ENCODE assay signal across 24 cellular contexts in the genomic region with DNA sequence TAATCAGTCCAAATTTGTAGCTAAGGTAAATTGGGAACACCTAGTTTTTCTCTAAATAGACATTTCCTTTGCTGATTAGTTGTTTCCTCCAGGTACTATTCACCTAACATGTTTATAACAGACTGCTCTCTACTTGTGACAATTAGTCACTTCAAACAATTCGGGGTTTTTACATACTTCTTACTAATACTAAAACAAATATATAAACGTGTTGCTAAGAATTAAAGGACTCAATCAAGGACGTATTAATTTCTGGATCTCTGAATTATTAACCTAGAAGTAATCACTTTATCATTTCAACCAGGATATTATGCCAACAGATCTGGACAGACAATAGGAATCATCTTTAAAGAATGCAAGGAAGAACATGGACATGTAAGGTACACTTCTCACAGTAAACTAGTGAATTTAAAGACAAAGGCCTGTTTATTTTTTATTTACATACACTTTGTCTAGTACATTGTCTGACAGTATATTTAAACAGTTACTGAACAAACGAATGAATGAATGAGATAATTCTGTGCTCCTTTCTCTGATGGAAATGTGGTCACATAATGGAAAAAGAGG. TPM values are rescaled to one million over a fixed set of nuclear protein-coding genes. Genes with fewer than 3 reads are reported as not detected.
DNase-seq lines count a peak whose midpoint lies in the region; ATAC-seq, FAIRE-seq and TF ChIP-seq lines count a peak whose summit lies in the region.
"Had no signal": no experiment of that assay in that cellular context is flagged by ENCODE, and none has a peak within 500 bp of the region (broad histone marks: within the 10 kb centered on the region; RNA-seq: fewer than 3 reads in every experiment).

No MANE protein-coding gene starts in this region.

- no peaks in the 10 kb centered on the region for H3K9me2 ChIP-seq in HCT116 (ENCODE audit: insufficient read depth)

- RAD21 ChIA-PET in HCT116 (lab: Charles Lee; ENCODE audit: low non-redundant PET in 1 of 2, low total read pairs in 2 of 2, uncharacterized antibody in 2 of 2, unreplicated experiment in 2 of 2), result no interaction called here

- no peak for TF ChIP-seq EP300 in A549 (IDR thresholded peaks at IDR 0.05)

- BruUV-seq in HCT116 (replicated peaks; lab: Mats Ljungman, UMichigan), result no TSS peak

- H3K27ac ChIP-seq in A549 (no peak overlapping the region; a peak in 1 of 6 replicates), HCT116 (ENCODE audit: low read depth, low read length) (no peak overlapping the region), kidney (ENCODE audit: low read depth in 2 of 2, low read length in 2 of 2) (no peak overlapping the region)
- H3K27ac ChIP-seq in naive thymus-derived CD4-positive, alpha-beta T cell (ENCODE audit: low read depth, low read length), result peak overlapping the region; percentile 10
- H3K27ac ChIP-seq: HL-60, spleen, upper lobe of left lung, WERI-Rb-1 had no signal

- TF ChIP-seq CTCF in A549 (IDR thresholded peaks at IDR 0.05), result no peak
- TF ChIP-seq CTCF in HCT116 (IDR thresholded peaks at IDR 0.05 in 2 of 3, conservative IDR thresholded peaks at IDR 0.05 in 1 of 3; ENCODE audit: borderline replicate concordance in 1 of 3, insufficient read depth in 1 of 3, low read depth in 2 of 3, low read length in 2 of 3), result no peak
- TF ChIP-seq CTCF in epithelial cell of esophagus (IDR thresholded peaks at IDR 0.05; ENCODE audit: insufficient read depth, low read depth, low read length, missing control alignments), result no peak
- no peak for TF ChIP-seq CTCF in kidney (IDR thresholded peaks at IDR 0.05; ENCODE audit: borderline replicate concordance, extremely low read depth, insufficient read depth)

- POLR2A ChIA-PET in A549 (lab: Yijun Ruan, JAX), result no interaction called here
- POLR2A ChIA-PET in HCT116 (lab: Charles Lee), result no interaction called here
- POLR2A ChIA-PET in naive thymus-derived CD4-positive, alpha-beta T cell (lab: Charles Lee), result interaction anchor here (1.1 kb wide), 1 partner anchor 22 kb away, joined by 5 read pairs; the partner anchor contains the start of gene PJA2

- H3K4me2 ChIP-seq in A549, result peak overlapping the region; percentile 50
- peak overlapping the region; percentile 63; the same call in 1 of the 2 replicates for H3K4me2 ChIP-seq in HCT116 (ENCODE audit: low read length)

- H3K4me3 ChIP-seq in A549 (no peak overlapping the region), HCT116 (replicated peaks in 1 of 2; ENCODE audit: low read depth in 1 of 2, low read length in 2 of 2) (no peak overlapping the region), epithelial cell of esophagus (ENCODE audit: low read length) (no peak overlapping the region), kidney (ENCODE audit: low read length in 2 of 2) (no peak overlapping the region)
- no peak overlapping the region for H3K4me3 ChIP-seq in naive thymus-derived CD4-positive, alpha-beta T cell (ENCODE audit: low read length)
- H3K4me3 ChIP-seq: spleen, upper lobe of left lung had no signal

- no peaks in the 10 kb centered on the region for H3K27me3 ChIP-seq in HCT116 (ENCODE audit: insufficient read depth, low read length)
- no peaks in the 10 kb centered on the region for H3K27me3 ChIP-seq in naive thymus-derived CD4-positive, alpha-beta T cell (ENCODE audit: control insufficient read depth in 2 of 2, insufficient read depth in 2 of 2, low read length in 2 of 2)
- H3K27me3 ChIP-seq: spleen, upper lobe of left lung had no signal

- WGBS in A549 (ENCODE audit: missing lambda C conversion rate), result 29% methylated on average over 4 of the region's 4 CpGs

- peaks cover 27% of the 10 kb centered on the region for H3K4me1 ChIP-seq in A549
- H3K4me1 ChIP-seq in HCT116 (ENCODE audit: control insufficient read depth in 1 of 2, insufficient read depth in 2 of 2, low read length in 2 of 2), result peaks cover 10 to 19% of the 10 kb centered on the region in 2 experiments
- H3K4me1 ChIP-seq in naive thymus-derived CD4-positive, alpha-beta T cell (ENCODE audit: control insufficient read depth in 2 of 2, insufficient read depth in 2 of 2, low read length in 2 of 2), result peaks cover 5 to 6% of the 10 kb centered on the region in 2 donors
- peaks cover 3 to 4% of the 10 kb centered on the region in 2 donors for H3K4me1 ChIP-seq in kidney (ENCODE audit: control insufficient read depth in 1 of 2, insufficient read depth in 1 of 2, low read depth in 1 of 2, low read length in 2 of 2)

- DNase-seq in A549 (ENCODE audit: low read depth in 1 of 2, low spot score in 1 of 2) (no peak), HCT116 (ENCODE audit: low read depth, low spot score) (no peak), epithelial cell of esophagus (ENCODE audit: low read depth) (peak; percentile 34), kidney (no peak), NCI-H1417 treated with DMSO at 0.1 percent for 48 hours (lab: John Stamatoyannopoulos, UW) (no peak), NCI-H2171 treated with DMSO at 0.1 percent for 48 hours (lab: John Stamatoyannopoulos, UW) (no peak)
- no peak for DNase-seq in naive thymus-derived CD4-positive, alpha-beta T cell
- no peak for DNase-seq in activated CD8-positive, alpha-beta memory T cell treated with anti-CD3 and anti-CD28 coated beads for 24 hours
- DNase-seq: activated CD4-positive, alpha-beta T cell treated with anti-CD3 and anti-CD28 coated beads, Interleukin-2, amount 10 ng/mL, durations not matched to agents 7 days and 5 days; activated naive CD4-positive, alpha-beta T cell; activated T-cell treated with anti-CD3 and anti-CD28 coated beads, Interleukin-2, amount 50 U/mL, for 48 hours; C1 segment of cervical spinal cord; head of caudate nucleus; left cardiac atrium; NCI-H1694 treated with DMSO at 0.1 percent for 48 hours; NCI-H524 treated with DMSO at 0.1 percent for 48 hours; Right ventricle myocardium superior; spleen; stimulated activated CD4-positive, alpha-beta T cell treated with anti-CD3 and anti-CD28 coated beads, Interleukin-4, amount 100 ng/mL, for 1 hour; upper lobe of left lung; WERI-Rb-1 had no signal

- peaks cover 0 to 4% (median 0%) of the 10 kb centered on the region in 11 donors for H3K9me3 Mint-ChIP-seq in naive thymus-derived CD4-positive, alpha-beta T cell

- H3K4me1 Mint-ChIP-seq in naive thymus-derived CD4-positive, alpha-beta T cell, result peaks cover 24 to 87% (median 84%) of the 10 kb centered on the region in 7 donors

- peaks cover 0 to 34% (median 14%) of the 10 kb centered on the region in 5 donors for H3K36me3 Mint-ChIP-seq in naive thymus-derived CD4-positive, alpha-beta T cell

- H4K20me1 ChIP-seq in HCT116 (ENCODE audit: insufficient read depth), result no peaks in the 10 kb centered on the region

- H3K79me2 ChIP-seq in HCT116 (ENCODE audit: insufficient read depth, low read length), result peaks cover 51% of the 10 kb centered on the region

- CTCF ChIA-PET in A549 (lab: Yijun Ruan, JAX) (no interaction called here), HCT116 (lab: Charles Lee) (no interaction called here)
- CTCF ChIA-PET in naive thymus-derived CD4-positive, alpha-beta T cell (lab: Charles Lee), result interaction anchor here (1.1 kb wide), 1 partner anchor 8 kb away, joined by 3 read pairs; no protein-coding TSS in a partner anchor

- H3K36me3 ChIP-seq in HCT116 (ENCODE audit: control insufficient read depth in 1 of 2, insufficient read depth in 2 of 2, low read length in 2 of 2) (no peaks in the 10 kb centered on the region), kidney (ENCODE audit: control insufficient read depth in 1 of 2, insufficient read depth in 2 of 2, low read length in 2 of 2) (peaks cover 0 to 2% of the 10 kb centered on the region in 2 donors)
- H3K36me3 ChIP-seq in naive thymus-derived CD4-positive, alpha-beta T cell (ENCODE audit: control insufficient read depth in 2 of 3, insufficient read depth in 3 of 3, low read length in 3 of 3), result peaks cover 0 to under 1% (median 0%) of the 10 kb centered on the region in 3 experiments
- H3K36me3 ChIP-seq: WERI-Rb-1 had no signal

- ATAC-seq in A549, result peak in 1 of 2 experiments; percentile 46; a peak in 2 of 6 replicates
- ATAC-seq in HCT116, result no peak
- ATAC-seq in naive thymus-derived CD4-positive, alpha-beta T cell, result no peak
- ATAC-seq: stimulated activated effector memory CD8-positive, alpha-beta T cell treated with anti-CD3 and anti-CD28 coated beads, Interleukin-12 subunit alpha, Interleukin-12 subunit beta, amount 100 ng/mL, for 72 hours had no signal

- H3K27ac Mint-ChIP-seq in naive thymus-derived CD4-positive, alpha-beta T cell, result peak overlapping the region in 5 of 9 donors; percentile 1 to 46 (median 35)
- H3K27ac Mint-ChIP-seq: activated CD4-positive, alpha-beta T cell treated with anti-CD3 and anti-CD28 coated beads, Interleukin-2, amount 10 ng/mL, durations not matched to agents 7 days and 5 days; stimulated activated effector memory CD8-positive, alpha-beta T cell treated with anti-CD3 and anti-CD28 coated beads, Interleukin-12 subunit alpha, Interleukin-12 subunit beta, amount 100 ng/mL, for 72 hours had no signal

- peak overlapping the region in 3 of 10 donors; percentile 5 to 21 (median 17) for H3K4me3 Mint-ChIP-seq in naive thymus-derived CD4-positive, alpha-beta T cell
- H3K4me3 Mint-ChIP-seq: activated CD4-positive, alpha-beta T cell treated with anti-CD3 and anti-CD28 coated beads, Interleukin-2, amount 10 ng/mL, durations not matched to agents 7 days and 5 days; brain; stimulated activated effector memory CD8-positive, alpha-beta T cell treated with anti-CD3 and anti-CD28 coated beads, Interleukin-12 subunit alpha, Interleukin-12 subunit beta, amount 100 ng/mL, for 72 hours had no signal

- intact Hi-C loops in HCT116 (cut with micrococcal nuclease), result no loop called here
- intact Hi-C loops in naive thymus-derived CD4-positive, alpha-beta T cell (cut with micrococcal nuclease), result loop anchor here in 1 of 2 donors (2.0 kb wide), 1 partner anchor 51 kb away; no protein-coding TSS in a partner anchor
- intact Hi-C loops in kidney (cut with DNase I), result no loop called here

- no peak overlapping the region for H2AFZ ChIP-seq in HCT116 (ENCODE audit: low read depth, low read length, poor library complexity, severe bottlenecking)

- TF ChIP-seq POLR2A in A549 (IDR thresholded peaks at IDR 0.05; ENCODE audit: low read length) (no peak), HCT116 (IDR thresholded peaks at IDR 0.05; ENCODE audit: borderline replicate concordance, extremely low read depth, insufficient read depth, insufficient read length) (no peak)

- no peaks in the 10 kb centered on the region for H3K9me3 ChIP-seq in A549
- no peaks in the 10 kb centered on the region for H3K9me3 ChIP-seq in HCT116 (ENCODE audit: control insufficient read depth in 1 of 2, insufficient read depth in 1 of 2, low read depth in 1 of 2, low read length in 2 of 2)
- H3K9me3 ChIP-seq in naive thymus-derived CD4-positive, alpha-beta T cell (ENCODE audit: control insufficient read depth in 2 of 3, low read length in 3 of 3), result no peaks in the 10 kb centered on the region
- no peaks in the 10 kb centered on the region for H3K9me3 ChIP-seq in kidney (ENCODE audit: control insufficient read depth in 1 of 2, low read length in 2 of 2)
- H3K9me3 ChIP-seq: spleen, upper lobe of left lung had no signal

- no peak for TF ChIP-seq RAD21 in A549 (conservative IDR thresholded peaks at IDR 0.05 in 1 of 2, IDR thresholded peaks at IDR 0.05 in 1 of 2)
- TF ChIP-seq RAD21 in HCT116 (IDR thresholded peaks at IDR 0.05; ENCODE audit: low read depth), result no peak

- FAIRE-seq in A549 (lab: Jason Lieb, UNC) (no peak), kidney (lab: Jason Lieb, UNC) (no peak)

- H3K27me3 Mint-ChIP-seq in naive thymus-derived CD4-positive, alpha-beta T cell, result no peaks in the 10 kb centered on the region
- H3K27me3 Mint-ChIP-seq: activated CD4-positive, alpha-beta T cell treated with anti-CD3 and anti-CD28 coated beads, Interleukin-2, amount 10 ng/mL, durations not matched to agents 7 days and 5 days; brain had no signal

- H3K9ac ChIP-seq in HCT116 (ENCODE audit: low read length) (no peak overlapping the region), kidney (ENCODE audit: low read length in 2 of 2) (no peak overlapping the region)

RNA-seq across cellular contexts. Expression of gene PJA2, which starts 22.3 kb away (rescaled TPM):
- polyA plus RNA-seq in A549 (2011; rRNA removed) (47.2 and 56.5 TPM in 2 replicates), A549 (2017; fragmentation: RNase III; extraction: RNeasy Plus Mini Kit Qiagen cat#74134 plus additional on column Dnase treatment) (22.3 to 28.1 TPM (median 24.9 TPM) in 3 replicates), kidney (ENCODE audit: insufficient read depth, low read depth, low replicate concordance) (30.3 TPM)
- 7.6 and 8.4 TPM in 2 replicates for polyA plus RNA-seq in A549 (2012; cell fraction: cytosol; rRNA removed)
- polyA plus RNA-seq in A549 (2012; cell fraction: nucleus; rRNA removed), result 4.4 and 6.9 TPM in 2 replicates
- polyA minus RNA-seq in A549 (2011; rRNA and poly(A)+ RNA removed), result 29.7 and 29.8 TPM in 2 replicates
- total RNA-seq in HCT116 (2021; ENCODE audit: unreplicated experiment) (38.4 TPM), kidney (103 TPM)
- polyA plus RNA-seq in HCT116 (2012), result 19.9 and 20.1 TPM in 2 replicates
- total RNA-seq in naive thymus-derived CD4-positive, alpha-beta T cell, result 10 to 100 TPM; 59.9 to 89.9 (median 76.2) TPM
- 10 to 100 TPM; 50.5 to 55.3 TPM for polyA plus RNA-seq in naive thymus-derived CD4-positive, alpha-beta T cell
